Comparison of ENCODE assay signal across 8 cellular contexts in genomic region chr17:38869647-38870258, GRCh38. TPM values are rescaled to one million over a fixed set of nuclear protein-coding genes. Genes with fewer than 3 reads are reported as not detected.
DNase-seq lines count a peak whose midpoint lies in the region; ATAC-seq and TF ChIP-seq lines count a peak whose summit lies in the region.

Gene LASP1, plus strand, starts transcription at chr17:38870058. Its CDS starts 132 bp downstream, at chr17:38870190.

- H3K9me3 ChIP-seq in colonic mucosa, result no peaks in the 10 kb centered on the region

- H3K4me3 Mint-ChIP-seq in activated CD4-positive, alpha-beta T cell treated with anti-CD3 and anti-CD28 coated beads, Interleukin-2, amount 10 ng/mL, durations not matched to agents 24 days and 14 days, result peak within 1 kb of the TSS; percentile 97

- H3K4me1 ChIP-seq in colonic mucosa, result peaks cover 28% of the 10 kb centered on the region

- H3K27me3 Mint-ChIP-seq in activated CD4-positive, alpha-beta T cell treated with anti-CD3 and anti-CD28 coated beads, Interleukin-2, amount 10 ng/mL, durations not matched to agents 24 days and 14 days, result peaks cover 2% of the 10 kb centered on the region

- ATAC-seq in GM18909 (IDR thresholded peaks at IDR 0.05; ENCODE audit: poor library complexity, unreplicated experiment) (peak; percentile 46), HG03196 (IDR thresholded peaks at IDR 0.05; ENCODE audit: unreplicated experiment) (peak; percentile 39)

- H3K27ac ChIP-seq in colonic mucosa, result peak within 1 kb of the TSS; percentile 100

- no peaks in the 10 kb centered on the region for H3K9me3 Mint-ChIP-seq in activated CD4-positive, alpha-beta T cell treated with anti-CD3 and anti-CD28 coated beads, Interleukin-2, amount 10 ng/mL, durations not matched to agents 24 days and 14 days

- intact Hi-C loops in activated CD4-positive, alpha-beta T cell treated with anti-CD3 and anti-CD28 coated beads, Interleukin-2, amount 10 ng/mL, durations not matched to agents 24 days and 14 days (cut with micrococcal nuclease), result loop anchor here (1.0 to 2.0 kb wide), 6 partner anchors 16 to 284 kb away; partner anchors contain the start of genes LASP1NB, PSMB3 and RPL23
- intact Hi-C loops in colonic mucosa (cut with DNase I), result loop anchor here (5.0 to 10.0 kb wide), 2 partner anchors 62 to 105 kb away; no protein-coding TSS in a partner anchor

- peaks cover 12% of the 10 kb centered on the region for H3K36me3 Mint-ChIP-seq in activated CD4-positive, alpha-beta T cell treated with anti-CD3 and anti-CD28 coated beads, Interleukin-2, amount 10 ng/mL, durations not matched to agents 24 days and 14 days (ENCODE audit: low read depth)

- H3K27ac Mint-ChIP-seq in activated CD4-positive, alpha-beta T cell treated with anti-CD3 and anti-CD28 coated beads, Interleukin-2, amount 10 ng/mL, durations not matched to agents 24 days and 14 days, result peak within 1 kb of the TSS; percentile 97

- TF ChIP-seq CTCF in colonic mucosa (IDR thresholded peaks at IDR 0.05), result no peak

- H3K36me3 ChIP-seq in colonic mucosa, result no peaks in the 10 kb centered on the region

- H3K4me3 ChIP-seq in colonic mucosa, result peak within 1 kb of the TSS; percentile 89

- DNase-seq in AG08395 (ENCODE audit: low spot score) (peak; percentile 92), NCI-H510A treated with DMSO at 0.1 percent for 48 hours (lab: John Stamatoyannopoulos, UW) (peak; percentile 76), colonic mucosa (peak; percentile 94), left kidney (ENCODE audit: low read depth, low spot score) (peak; percentile 95)
- peak; percentile 96 for DNase-seq in activated CD4-positive, alpha-beta T cell treated with anti-CD3 and anti-CD28 coated beads, Interleukin-2, amount 10 ng/mL, durations not matched to agents 24 days and 14 days
- DNase-seq in stimulated activated CD4-positive, alpha-beta T cell treated with anti-CD3 and anti-CD28 coated beads, Interleukin-2, amount 100 ng/mL, for 24 hours, result peak; percentile 84 to 87

- H3K9ac ChIP-seq in colonic mucosa (ENCODE audit: low read depth in 2 of 2, low read length in 2 of 2), result peak within 1 kb of the TSS; percentile 96 to 100

- H3K4me1 Mint-ChIP-seq in activated CD4-positive, alpha-beta T cell treated with anti-CD3 and anti-CD28 coated beads, Interleukin-2, amount 10 ng/mL, durations not matched to agents 24 days and 14 days, result peaks cover 46% of the 10 kb centered on the region

- H3K27me3 ChIP-seq in colonic mucosa, result no peaks in the 10 kb centered on the region

RNA-seq across cellular contexts. Expression of gene LASP1, which starts in this region (rescaled TPM):
- total RNA-seq in activated CD4-positive, alpha-beta T cell treated with anti-CD3 and anti-CD28 coated beads, Interleukin-2, amount 10 ng/mL, durations not matched to agents 24 days and 14 days, result 130 and 131 TPM in 2 replicates
- 100 to 1,000 TPM; 297 to 330 TPM for total RNA-seq in colonic mucosa

Comparison
In these comparisons a context has a peak if more than half of its experiments do, and no peak if none do; other contexts are left out.
1. Peak in every context shown above with its lines: DNase-seq, ATAC-seq, H3K4me3 ChIP-seq and H3K27ac ChIP-seq.